8 cellular contexts compared by ENCODE assay signal in genomic region chr6:2971420-2972218, GRCh38. TPM values are rescaled to one million over a fixed set of nuclear protein-coding genes. Genes with fewer than 3 reads are reported as not detected.
A peak's percentile ranks its signal among the peaks of the same experiment; 100 is the strongest.
DNase-seq lines count a peak whose midpoint lies in the region; ATAC-seq and TF ChIP-seq lines count a peak whose summit lies in the region.

SERPINB6 (minus strand) TSS chr6:2971567; CDS start chr6:2959332, 12,235 bp downstream.

- no peaks in the 10 kb centered on the region for H4K20me1 ChIP-seq in fibroblast of lung (ENCODE audit: control insufficient read depth, extremely low read depth, insufficient read depth, low read length)

- in situ Hi-C loops in Panc1 (cut with HindIII; ENCODE audit: low pct_unique_long_range_greater_than_20kb, low sequenced_read_pairs): no loop called here

- no TSS peak for BruUV-seq in Panc1 (replicated peaks; lab: Mats Ljungman, UMichigan)

- peaks cover 22% of the 10 kb centered on the region for H3K79me2 ChIP-seq in fibroblast of lung (ENCODE audit: control insufficient read depth, insufficient read depth, low read length)

- H3K4me3 ChIP-seq in Panc1 (ENCODE audit: low read depth in 2 of 2, low read length in 2 of 2): peak within 1 kb of the TSS; percentile 58 to 59
- H3K4me3 ChIP-seq in fibroblast of lung (replicated peaks in 1 of 4; ENCODE audit: control extremely low read depth in 1 of 4, insufficient read depth in 1 of 4, low read depth in 3 of 4, low read length in 4 of 4): peak within 1 kb of the TSS; percentile 67 to 70 (median 68)

- DNase-seq in NCI-H526 (lab: John Stamatoyannopoulos, UW): peak; percentile 12 to 72
- DNase-seq in NCI-H526 treated with DMSO at 0.1 percent for 48 hours (lab: John Stamatoyannopoulos, UW): no peak
- DNase-seq in Panc1 (ENCODE audit: low read depth, low spot score): no peak
- DNase-seq in activated effector memory CD4-positive, alpha-beta T cell treated with Interleukin-2 at 50 U/mL for 16 hours: peak; percentile 29
- DNase-seq in fibroblast of lung (ENCODE audit: low read depth in 2 of 2): peak; percentile 74 to 83
- peak; percentile 84 for DNase-seq in mucosa of gallbladder (ENCODE audit: low spot score)
- DNase-seq in stromal cell of bone marrow (ENCODE audit: low read depth): peak; percentile 61

- no peak for TF ChIP-seq CTCF in Panc1 (IDR thresholded peaks at IDR 0.05)
- no peak for TF ChIP-seq CTCF in fibroblast of lung (conservative IDR thresholded peaks at IDR 0.05 in 1 of 2, IDR thresholded peaks at IDR 0.05 in 1 of 2; ENCODE audit: low read depth in 1 of 2, low read length in 2 of 2)

- H3K27ac ChIP-seq in Panc1 (ENCODE audit: low read length): peak within 1 kb of the TSS; percentile 87
- peak within 1 kb of the TSS; percentile 85 for H3K27ac ChIP-seq in fibroblast of lung (ENCODE audit: insufficient read depth, low read length)

- H3K4me1 ChIP-seq in Panc1 (ENCODE audit: control insufficient read depth, insufficient read depth, low read length): peaks cover 13% of the 10 kb centered on the region
- H3K4me1 ChIP-seq in fibroblast of lung (ENCODE audit: control insufficient read depth, extremely low read depth, insufficient read depth, low read length): peaks cover 2% of the 10 kb centered on the region

- H3K9me3 ChIP-seq in Panc1 (ENCODE audit: control insufficient read depth, insufficient read depth, low read depth, low read length) (no peaks in the 10 kb centered on the region), fibroblast of lung (ENCODE audit: control insufficient read depth, insufficient read depth, low read depth, low read length) (no peaks in the 10 kb centered on the region)

- CTCF ChIA-PET in Panc1 (lab: Charles Lee): interaction anchor here (0.5 to 0.6 kb wide), 2 partner anchors 17 to 1557 kb away, joined by 3 to 8 read pairs; no protein-coding TSS in a partner anchor

- peak within 1 kb of the TSS; percentile 92 for H3K4me2 ChIP-seq in fibroblast of lung (ENCODE audit: extremely low read depth, insufficient read depth, low read length)

- peak; percentile 85 for ATAC-seq in Panc1
- no peak for ATAC-seq in HG03457 (IDR thresholded peaks at IDR 0.05; ENCODE audit: unreplicated experiment)

- intact Hi-C loops in Panc1 (cut with micrococcal nuclease; ENCODE audit: unreplicated experiment): no loop called here

- H3K36me3 ChIP-seq in Panc1 (ENCODE audit: control insufficient read depth, insufficient read depth, low read length) (no peaks in the 10 kb centered on the region), fibroblast of lung (ENCODE audit: control insufficient read depth, insufficient read depth, low read length) (no peaks in the 10 kb centered on the region)

- POLR2A ChIA-PET in Panc1 (lab: Charles Lee): interaction anchor here (0.6 to 1.2 kb wide), 2 partner anchors 19 to 95 kb away, joined by 3 to 6 read pairs; no protein-coding TSS in a partner anchor

- peak within 1 kb of the TSS; percentile 82 for H3K9ac ChIP-seq in fibroblast of lung (ENCODE audit: insufficient read depth, low read length)

- H3K27me3 ChIP-seq in Panc1 (ENCODE audit: control insufficient read depth, insufficient read depth, low read length) (no peaks in the 10 kb centered on the region), fibroblast of lung (ENCODE audit: control insufficient read depth, insufficient read depth, low read length) (no peaks in the 10 kb centered on the region)

- peak within 1 kb of the TSS; percentile 63 for H2AFZ ChIP-seq in fibroblast of lung (ENCODE audit: low read length)

RNA-seq across cellular contexts. Expression of gene SERPINB6, which starts in this region (rescaled TPM):
- total RNA-seq in Panc1 (2021; ENCODE audit: unreplicated experiment) (131 TPM), fibroblast of lung (71.7 and 83.9 TPM in 2 replicates), mucosa of gallbladder (141 TPM)
- polyA plus RNA-seq in Panc1 (2012; ENCODE audit: insufficient read length): 155 TPM
- 158 and 181 TPM in 2 replicates for polyA plus RNA-seq in fibroblast of lung
- 142 and 157 TPM in 2 replicates for polyA plus RNA-seq in fibroblast of lung (2012)
- 180 and 182 TPM in 2 replicates for polyA minus RNA-seq in fibroblast of lung (ENCODE audit: low replicate concordance)

Comparison
In these comparisons a context has a peak if more than half of its experiments do, and no peak if none do; other contexts are left out.
1. DNase-seq: peak in NCI-H526 (2 of 2), activated effector memory CD4-positive, alpha-beta T cell treated with Interleukin-2 at 50 U/mL for 16 hours (single experiment), fibroblast of lung (2 of 2), mucosa of gallbladder (single experiment) and stromal cell of bone marrow (single experiment); none in NCI-H526 treated with DMSO at 0.1 percent for 48 hours (single experiment) and Panc1 (single experiment).